Comparison of ENCODE assay signal across 24 cellular contexts in the genomic region with DNA sequence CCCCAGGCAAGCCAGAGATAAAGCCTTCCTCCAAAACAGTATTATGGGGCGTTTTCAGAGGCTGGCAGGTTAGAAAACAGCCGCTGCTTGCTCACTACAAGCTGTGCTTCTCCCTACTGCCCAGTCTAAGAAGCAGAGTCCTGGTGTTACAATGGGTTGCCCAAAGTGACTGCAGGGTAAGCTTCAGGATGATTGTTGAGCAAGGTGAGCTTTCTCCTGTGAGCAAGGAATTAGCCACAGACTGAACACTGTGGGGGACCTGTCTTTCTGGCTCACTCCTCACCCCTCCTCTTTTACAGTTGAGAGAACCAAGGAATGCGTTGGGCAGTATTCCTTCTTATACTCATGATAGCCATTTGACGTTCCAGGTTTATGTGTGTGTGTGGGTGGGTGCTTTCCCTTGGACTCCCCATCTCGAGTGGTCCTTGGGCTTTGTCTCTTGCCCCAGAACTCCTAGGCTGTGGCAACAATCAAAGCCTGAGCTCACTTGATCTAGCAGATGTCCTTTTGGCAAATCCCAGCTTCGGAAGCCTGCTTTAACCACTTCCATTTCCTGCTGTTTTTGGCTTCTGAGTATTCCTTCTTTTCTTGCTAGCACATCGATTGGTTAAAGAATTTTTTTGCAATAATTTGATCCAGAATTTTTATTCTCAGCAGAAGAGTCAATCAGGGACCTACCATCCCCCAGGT. TPM values are rescaled to one million over a fixed set of nuclear protein-coding genes. Genes with fewer than 3 reads are reported as not detected.
DNase-seq lines count a peak whose midpoint lies in the region; ATAC-seq and TF ChIP-seq lines count a peak whose summit lies in the region.
"Had no signal": no experiment of that assay in that cellular context is flagged by ENCODE, and none has a peak within 500 bp of the region (broad histone marks: within the 10 kb centered on the region; RNA-seq: fewer than 3 reads in every experiment).

No MANE protein-coding gene starts in this region.

- H3K4me1 Mint-ChIP-seq in activated CD8-positive, alpha-beta T cell treated with anti-CD3 and anti-CD28 coated beads for 36 hours (ENCODE audit: low read depth), result peaks cover 32% of the 10 kb centered on the region
- H3K4me1 Mint-ChIP-seq in activated CD8-positive, alpha-beta T cell treated with anti-CD3 and anti-CD28 coated beads, Interleukin-2, amount 10 ng/mL, durations not matched to agents 7 days and 5 days (ENCODE audit: low read depth), result peaks cover 8% of the 10 kb centered on the region
- H3K4me1 Mint-ChIP-seq in activated B cell treated with CpG ODN at 0.5 μM for 24 hours (peaks cover 6% of the 10 kb centered on the region), neural crest cell (no peaks in the 10 kb centered on the region)
- H3K4me1 Mint-ChIP-seq: GM23338 had no signal

- POLR2A ChIA-PET in activated CD8-positive, alpha-beta T cell treated with anti-CD3 and anti-CD28 coated beads for 36 hours (lab: Charles Lee), result no interaction called here
- POLR2A ChIA-PET in activated CD8-positive, alpha-beta T cell treated with anti-CD3 and anti-CD28 coated beads, Interleukin-2, amount 10 ng/mL, durations not matched to agents 7 days and 5 days (lab: Charles Lee), result interaction anchor here (1.3 kb wide), 1 partner anchor 9 kb away, joined by 3 read pairs; no protein-coding TSS in a partner anchor
- POLR2A ChIA-PET in activated B cell treated with CpG ODN at 0.5 μM for 24 hours (lab: Charles Lee), result no interaction called here

- peaks cover 88% of the 10 kb centered on the region for H3K36me3 Mint-ChIP-seq in activated CD8-positive, alpha-beta T cell treated with anti-CD3 and anti-CD28 coated beads for 36 hours (ENCODE audit: low read depth)
- peaks cover 87% of the 10 kb centered on the region for H3K36me3 Mint-ChIP-seq in activated CD8-positive, alpha-beta T cell treated with anti-CD3 and anti-CD28 coated beads, Interleukin-2, amount 10 ng/mL, durations not matched to agents 7 days and 5 days (ENCODE audit: low read depth)
- H3K36me3 Mint-ChIP-seq in activated B cell treated with CpG ODN at 0.5 μM for 24 hours (ENCODE audit: low read depth), result peaks cover 94% of the 10 kb centered on the region
- peaks cover 37% of the 10 kb centered on the region for H3K36me3 Mint-ChIP-seq in neural crest cell (ENCODE audit: low read depth)

- ATAC-seq in activated CD8-positive, alpha-beta T cell treated with anti-CD3 and anti-CD28 coated beads for 36 hours, result no peak
- ATAC-seq in activated CD8-positive, alpha-beta T cell treated with anti-CD3 and anti-CD28 coated beads, Interleukin-2, amount 10 ng/mL, durations not matched to agents 7 days and 5 days, result no peak
- ATAC-seq in activated B cell treated with CpG ODN at 0.5 μM for 24 hours (ENCODE audit: low read depth), result no peak
- ATAC-seq: GM23338; right cardiac atrium; stimulated activated naive CD8-positive, alpha-beta T cell treated with anti-CD3 and anti-CD28 coated beads, Interleukin-15, amount 100 ng/mL, for 72 hours had no signal

- intact Hi-C loops in activated CD8-positive, alpha-beta T cell treated with anti-CD3 and anti-CD28 coated beads for 36 hours (cut with micrococcal nuclease), result no loop called here
- intact Hi-C loops in activated B cell treated with CpG ODN at 0.5 μM for 24 hours (cut with micrococcal nuclease), result no loop called here

- no peak for DNase-seq in activated CD8-positive, alpha-beta T cell treated with anti-CD3 and anti-CD28 coated beads for 36 hours
- no peak for DNase-seq in activated CD8-positive, alpha-beta T cell treated with anti-CD3 and anti-CD28 coated beads, Interleukin-2, amount 10 ng/mL, durations not matched to agents 7 days and 5 days
- DNase-seq in activated B cell treated with CpG ODN at 0.5 μM for 24 hours (no peak), neural crest cell (ENCODE audit: low read depth, low spot score) (no peak), HPDE6-E6E7 (ENCODE audit: extremely low spot score) (no peak), retina (no peak)
- DNase-seq in stimulated activated CD4-positive, alpha-beta T cell treated with anti-CD3 and anti-CD28 coated beads, Interleukin-4, amount 100 ng/mL, for 4 hours, result no peak
- DNase-seq: 8988T; activated CD8-positive, alpha-beta memory T cell treated with anti-CD3 and anti-CD28 coated beads, Interleukin-2, amount 50 U/mL, for 4 hours; dermis blood vessel endothelial cell; DMS53; heart left ventricle; HFFc6; NCI-H2081 treated with DMSO at 0.1 percent for 48 hours; NCI-H82; ovary; right cardiac atrium; SK-N-SH; stimulated activated CD4-positive, alpha-beta T cell treated with anti-CD3 and anti-CD28 coated beads, Interleukin-12 subunit alpha, Interleukin-12 subunit beta, amount 100 ng/mL, for 4 hours; stimulated activated naive CD8-positive, alpha-beta T cell treated with anti-CD3 and anti-CD28 coated beads, Interleukin-15, amount 100 ng/mL, for 72 hours had no signal

- H3K27ac ChIP-seq in esophagus (ENCODE audit: low read depth in 2 of 2, low read length in 1 of 2), result peak overlapping the region; percentile 1 to 24
- H3K27ac ChIP-seq: ovary, tibial nerve, VCaP had no signal

- peaks cover 2 to 5% of the 10 kb centered on the region in 2 donors for H3K4me1 ChIP-seq in esophagus (ENCODE audit: control insufficient read depth in 2 of 2, insufficient read depth in 2 of 2, low read length in 1 of 2)

- peak overlapping the region; percentile 46 for H3K27ac Mint-ChIP-seq in activated CD8-positive, alpha-beta T cell treated with anti-CD3 and anti-CD28 coated beads for 36 hours
- H3K27ac Mint-ChIP-seq in activated CD8-positive, alpha-beta T cell treated with anti-CD3 and anti-CD28 coated beads, Interleukin-2, amount 10 ng/mL, durations not matched to agents 7 days and 5 days, result no peak overlapping the region
- peak overlapping the region; percentile 58 for H3K27ac Mint-ChIP-seq in activated B cell treated with CpG ODN at 0.5 μM for 24 hours
- peak overlapping the region; percentile 65 for H3K27ac Mint-ChIP-seq in neural crest cell (ENCODE audit: unreplicated experiment)
- H3K27ac Mint-ChIP-seq: GM23338; HFFc6; stimulated activated naive CD8-positive, alpha-beta T cell treated with anti-CD3 and anti-CD28 coated beads, Interleukin-15, amount 100 ng/mL, for 72 hours had no signal

- no peaks in the 10 kb centered on the region for H3K27me3 Mint-ChIP-seq in activated CD8-positive, alpha-beta T cell treated with anti-CD3 and anti-CD28 coated beads for 36 hours
- no peaks in the 10 kb centered on the region for H3K27me3 Mint-ChIP-seq in activated CD8-positive, alpha-beta T cell treated with anti-CD3 and anti-CD28 coated beads, Interleukin-2, amount 10 ng/mL, durations not matched to agents 7 days and 5 days (ENCODE audit: low read depth)
- H3K27me3 Mint-ChIP-seq in activated B cell treated with CpG ODN at 0.5 μM for 24 hours, result no peaks in the 10 kb centered on the region
- H3K27me3 Mint-ChIP-seq in neural crest cell (ENCODE audit: low read depth), result no peaks in the 10 kb centered on the region
- H3K27me3 Mint-ChIP-seq: stimulated activated naive CD8-positive, alpha-beta T cell treated with anti-CD3 and anti-CD28 coated beads, Interleukin-15, amount 100 ng/mL, for 72 hours had no signal

- CTCF ChIA-PET in activated CD8-positive, alpha-beta T cell treated with anti-CD3 and anti-CD28 coated beads for 36 hours (lab: Charles Lee), result interaction anchor here (1.2 kb wide), 1 partner anchor 267 kb away, joined by 3 read pairs; no protein-coding TSS in a partner anchor
- CTCF ChIA-PET in activated CD8-positive, alpha-beta T cell treated with anti-CD3 and anti-CD28 coated beads, Interleukin-2, amount 10 ng/mL, durations not matched to agents 7 days and 5 days (lab: Charles Lee), result no interaction called here
- CTCF ChIA-PET in activated B cell treated with CpG ODN at 0.5 μM for 24 hours (lab: Charles Lee), result no interaction called here

- no peak overlapping the region for H3K4me3 Mint-ChIP-seq in activated CD8-positive, alpha-beta T cell treated with anti-CD3 and anti-CD28 coated beads for 36 hours
- H3K4me3 Mint-ChIP-seq in activated CD8-positive, alpha-beta T cell treated with anti-CD3 and anti-CD28 coated beads, Interleukin-2, amount 10 ng/mL, durations not matched to agents 7 days and 5 days, result no peak overlapping the region
- H3K4me3 Mint-ChIP-seq in activated B cell treated with CpG ODN at 0.5 μM for 24 hours (no peak overlapping the region), neural crest cell (no peak overlapping the region)
- H3K4me3 Mint-ChIP-seq: GM23338; HFFc6; stimulated activated naive CD8-positive, alpha-beta T cell treated with anti-CD3 and anti-CD28 coated beads, Interleukin-15, amount 100 ng/mL, for 72 hours had no signal

- H3K27me3 ChIP-seq in esophagus (ENCODE audit: control insufficient read depth in 1 of 2, insufficient read depth in 2 of 2, low read length in 2 of 2), result no peaks in the 10 kb centered on the region
- H3K27me3 ChIP-seq: heart left ventricle, ovary, tibial nerve had no signal

- H3K36me3 ChIP-seq in esophagus (ENCODE audit: control insufficient read depth in 2 of 2, insufficient read depth in 2 of 2, low read length in 1 of 2), result peaks cover 19 to 25% of the 10 kb centered on the region in 2 donors
- H3K36me3 ChIP-seq: ovary had no signal

- no peaks in the 10 kb centered on the region for H3K9me3 ChIP-seq in esophagus (ENCODE audit: control insufficient read depth in 2 of 2, insufficient read depth in 1 of 2, low read depth in 1 of 2, low read length in 1 of 2)
- H3K9me3 ChIP-seq: heart left ventricle, ovary, SK-N-SH, tibial nerve had no signal

- H3K4me3 ChIP-seq in esophagus (ENCODE audit: low read depth in 1 of 2, low read length in 2 of 2), result no peak overlapping the region
- H3K4me3 ChIP-seq: GM23338, heart left ventricle, ovary, tibial nerve had no signal

- 74 to 78% methylated on average over 7 of the region's 7 CpGs for WGBS in esophagus, 2 donors

- TF ChIP-seq CTCF in activated CD8-positive, alpha-beta T cell treated with anti-CD3 and anti-CD28 coated beads for 36 hours (IDR thresholded peaks at IDR 0.05), result no peak
- TF ChIP-seq CTCF in activated B cell treated with CpG ODN at 0.5 μM for 24 hours (IDR thresholded peaks at IDR 0.05) (no peak), neural crest cell (conservative IDR thresholded peaks at IDR 0.05) (no peak)

- no peaks in the 10 kb centered on the region for H3K9me3 Mint-ChIP-seq in activated CD8-positive, alpha-beta T cell treated with anti-CD3 and anti-CD28 coated beads for 36 hours
- H3K9me3 Mint-ChIP-seq in activated CD8-positive, alpha-beta T cell treated with anti-CD3 and anti-CD28 coated beads, Interleukin-2, amount 10 ng/mL, durations not matched to agents 7 days and 5 days (ENCODE audit: insufficient read depth), result no peaks in the 10 kb centered on the region
- H3K9me3 Mint-ChIP-seq in activated B cell treated with CpG ODN at 0.5 μM for 24 hours (no peaks in the 10 kb centered on the region), neural crest cell (no peaks in the 10 kb centered on the region)
- H3K9me3 Mint-ChIP-seq: GM23338; HFFc6; stimulated activated naive CD8-positive, alpha-beta T cell treated with anti-CD3 and anti-CD28 coated beads, Interleukin-15, amount 100 ng/mL, for 72 hours had no signal

RNA-seq across cellular contexts. Expression of a gene that starts 47.5 kb away (rescaled TPM):
- 100 to 1,000 TPM; 107 to 114 TPM for total RNA-seq in activated CD8-positive, alpha-beta T cell treated with anti-CD3 and anti-CD28 coated beads for 36 hours
- total RNA-seq in activated CD8-positive, alpha-beta T cell treated with anti-CD3 and anti-CD28 coated beads, Interleukin-2, amount 10 ng/mL, durations not matched to agents 7 days and 5 days, result 10 to 100 TPM; 74.9 to 80.1 TPM
- total RNA-seq in activated B cell treated with CpG ODN at 0.5 μM for 24 hours (46.0 and 47.6 TPM in 2 replicates), neural crest cell (51.2 and 55.4 TPM in 2 replicates)
- polyA plus RNA-seq in esophagus, result 10 to 100 TPM; 20.4 to 32.3 TPM
